In genomic region chr5:42886612-42887011, GRCh38 we compare ENCODE assay signal across 16 cellular contexts.
DNase-seq lines count a peak whose midpoint lies in the region; ATAC-seq, FAIRE-seq and TF ChIP-seq lines count a peak whose summit lies in the region.
"Had no signal": no experiment of that assay in that cellular context is flagged by ENCODE, and none has a peak within 500 bp of the region (broad histone marks: within the 10 kb centered on the region; RNA-seq: fewer than 3 reads in every experiment).

No MANE protein-coding gene starts in this region.

- H3K27me3 ChIP-seq in Loucy (ENCODE audit: insufficient read depth, low read length, poor library complexity, severe bottlenecking) = no peaks in the 10 kb centered on the region
- no peaks in the 10 kb centered on the region; a peak in 1 of 5 replicates for H3K27me3 ChIP-seq in K562 (ENCODE audit: control insufficient read depth in 2 of 2, insufficient read depth in 2 of 2, low read length in 2 of 2)
- H3K27me3 ChIP-seq in parathyroid adenoma (ENCODE audit: control insufficient read depth, insufficient read depth, low read length) = no peaks in the 10 kb centered on the region
- H3K27me3 ChIP-seq: SJCRH30 had no signal

- H3K9ac ChIP-seq in Loucy (ENCODE audit: low read depth, low read length, poor library complexity, severe bottlenecking) (no peak overlapping the region), K562 (ENCODE audit: insufficient read depth in 1 of 2, low read depth in 2 of 2, low read length in 2 of 2) (no peak overlapping the region), parathyroid adenoma (no peak overlapping the region)

- no peak for TF ChIP-seq RAD21 in K562 (CRISPR knock-in tag; conservative IDR thresholded peaks at IDR 0.05 in 1 of 2, IDR thresholded peaks at IDR 0.05 in 1 of 2)

- H3K36me3 ChIP-seq in Loucy (ENCODE audit: insufficient read depth, low read length) (no peaks in the 10 kb centered on the region), K562 (ENCODE audit: control insufficient read depth, insufficient read depth, low read length) (no peaks in the 10 kb centered on the region), parathyroid adenoma (ENCODE audit: control insufficient read depth, insufficient read depth, low read length) (no peaks in the 10 kb centered on the region)
- H3K36me3 ChIP-seq: SJCRH30 had no signal

- H2AFZ ChIP-seq in Loucy (ENCODE audit: low read length) (peak overlapping the region; percentile 57; the same call in 1 of the 2 replicates), K562 (ENCODE audit: low read depth, low read length) (no peak overlapping the region), parathyroid adenoma (peak overlapping the region; percentile 17)
- H2AFZ ChIP-seq: GM23338 had no signal

- no peak for FAIRE-seq in K562 (lab: Jason Lieb, UNC)

- intact Hi-C loops in K562 (cut with micrococcal nuclease) = loop anchor here (5.0 to 10.0 kb wide), 6 partner anchors 79 to 1029 kb away; partner anchors contain the start of gene GHR

- BruUV-seq in K562 (replicated peaks; lab: Mats Ljungman, UMichigan) = no TSS peak

- H3K4me1 ChIP-seq in Loucy (ENCODE audit: insufficient read depth, low read length, poor library complexity, severe bottlenecking) (no peaks in the 10 kb centered on the region), K562 (replicated peaks in 1 of 2; ENCODE audit: control insufficient read depth in 2 of 2, insufficient read depth in 2 of 2, low read length in 2 of 2) (no peaks in the 10 kb centered on the region), parathyroid adenoma (peaks cover 7% of the 10 kb centered on the region)

- TF ChIP-seq CTCF in Loucy (conservative IDR thresholded peaks at IDR 0.05; ENCODE audit: low read length) = no peak
- no peak for TF ChIP-seq CTCF in K562 (IDR thresholded peaks at IDR 0.05 in 2 of 3, conservative IDR thresholded peaks at IDR 0.05 in 1 of 3; ENCODE audit: insufficient read depth in 2 of 3, low read depth in 1 of 3, low read length in 3 of 3)
- TF ChIP-seq CTCF in parathyroid adenoma (IDR thresholded peaks at IDR 0.05) = no peak
- TF ChIP-seq CTCF in GM20000 (IDR thresholded peaks at IDR 0.05; ENCODE audit: extremely low read depth, missing control alignments) = no peak

- no peak overlapping the region for H3K4me2 ChIP-seq in Loucy (ENCODE audit: low read depth, low read length, poor library complexity, severe bottlenecking)
- no peak overlapping the region for H3K4me2 ChIP-seq in K562 (ENCODE audit: insufficient read depth, low read length)
- H3K4me2 ChIP-seq in parathyroid adenoma (ENCODE audit: low read length) = no peak overlapping the region
- H3K4me2 ChIP-seq: GM23338 had no signal

- no peak overlapping the region for H3K4me3 ChIP-seq in Loucy (ENCODE audit: low read length, poor library complexity, severe bottlenecking)
- H3K4me3 ChIP-seq in K562 = no peak overlapping the region
- H3K4me3 ChIP-seq in parathyroid adenoma (ENCODE audit: low read depth, low read length) = no peak overlapping the region
- H3K4me3 ChIP-seq: GM23338, SJCRH30 had no signal

- no peaks in the 10 kb centered on the region for H3F3A ChIP-seq in Loucy (ENCODE audit: low read depth)

- H4K20me1 ChIP-seq in Loucy (ENCODE audit: insufficient read depth, low read length, poor library complexity, severe bottlenecking) (no peaks in the 10 kb centered on the region), K562 (replicated peaks; ENCODE audit: control insufficient read depth, insufficient read depth, low read length) (no peaks in the 10 kb centered on the region)

- in situ Hi-C loops in K562 (cut with MboI) = loop anchor here (25.0 kb wide), 1 partner anchor 299 kb away; no protein-coding TSS in a partner anchor

- H3K9me3 ChIP-seq in Loucy (ENCODE audit: insufficient read depth, low read depth, low read length) (no peaks in the 10 kb centered on the region), K562 (replicated peaks; ENCODE audit: control insufficient read depth, insufficient read depth, low read depth, low read length) (no peaks in the 10 kb centered on the region), parathyroid adenoma (ENCODE audit: control insufficient read depth, low read length) (no peaks in the 10 kb centered on the region)
- H3K9me3 ChIP-seq: SJCRH30 had no signal

- POLR2A ChIA-PET in K562 (lab: Yijun Ruan, JAX) = interaction anchor here (0.6 kb wide), 1 partner anchor 46 kb away, joined by 3 read pairs; no protein-coding TSS in a partner anchor

- no peaks in the 10 kb centered on the region for H3K9me2 ChIP-seq in Loucy (replicated peaks; ENCODE audit: low read depth, low read length)

- DNase-seq in DMS153 treated with DMSO at 0.1 percent for 48 hours (lab: John Stamatoyannopoulos, UW; ENCODE audit: unreplicated experiment) = peak; percentile 69
- no peak for DNase-seq in K562 (ENCODE audit: extremely low read depth in 1 of 4, low spot score in 3 of 4)
- DNase-seq in NCI-H510A (lab: John Stamatoyannopoulos, UW) = no peak
- no peak for DNase-seq in GM20000 (ENCODE audit: low spot score)
- DNase-seq: ACHN; CD4-positive, alpha-beta memory T cell; IMR-90; NCI-H1436 treated with DMSO at 0.1 percent for 48 hours; NCI-H2107; RPMI8226; SJCRH30 had no signal

- 10% methylated on average over 1 of the region's 1 CpG for WGBS in K562 (ENCODE audit: insufficient coverage, low coverage, missing lambda C conversion rate)

- ATAC-seq in K562 (no peak), GM19452 (IDR thresholded peaks at IDR 0.05; ENCODE audit: unreplicated experiment) (no peak)
- ATAC-seq in activated CD4-positive, CD25-positive, alpha-beta regulatory T cell treated with anti-CD3 and anti-CD28 coated beads, Interleukin-2, amount 50 U/mL, for 24 hours = no peak
- ATAC-seq: GM23338 had no signal

- CTCF ChIA-PET in K562 (lab: Yijun Ruan, JAX; ENCODE audit: low intra/inter-chr PET ratio) = interaction anchor here (0.6 kb wide), 1 partner anchor 1167 kb away, joined by 3 read pairs; no protein-coding TSS in a partner anchor

- TF ChIP-seq EP300 in K562 (IDR thresholded peaks at IDR 0.05; ENCODE audit: low read length) = no peak

- H3K27ac ChIP-seq in K562 (ENCODE audit: extremely low read depth, low read depth, low read length) (no peak overlapping the region), parathyroid adenoma (no peak overlapping the region)
- H3K27ac ChIP-seq: SJCRH30 had no signal

- no peaks in the 10 kb centered on the region for H3K9me1 ChIP-seq in K562 (ENCODE audit: control insufficient read depth, insufficient read depth, low read length)

- H3K79me2 ChIP-seq in Loucy (ENCODE audit: insufficient read depth, low read length) (no peaks in the 10 kb centered on the region), K562 (ENCODE audit: control insufficient read depth, insufficient read depth, low read length) (no peaks in the 10 kb centered on the region), parathyroid adenoma (no peaks in the 10 kb centered on the region)

- TF ChIP-seq POLR2A in K562 (conservative IDR thresholded peaks at IDR 0.05) = no peak

TF ChIP-seq in K562, 482 proteins besides CTCF, POLR2A, EP300 and RAD21:
- peak; percentile 37 for TF ChIP-seq SMAD4 (CRISPR knock-in tag; conservative IDR thresholded peaks at IDR 0.05)
- no peak for TF ChIP-seq CREM (IDR thresholded peaks at IDR 0.05; ENCODE audit: low read depth)
